Comparison of ENCODE assay signal across 10 cellular contexts in genomic region chr9:132546148-132547051, GRCh38. TPM values are rescaled to one million over a fixed set of nuclear protein-coding genes. Genes with fewer than 3 reads are reported as not detected.
A peak's percentile ranks its signal among the peaks of the same experiment; 100 is the strongest.
DNase-seq lines count a peak whose midpoint lies in the region; ATAC-seq and TF ChIP-seq lines count a peak whose summit lies in the region.
"Had no signal": no experiment of that assay in that cellular context is flagged by ENCODE, and none has a peak within 500 bp of the region (broad histone marks: within the 10 kb centered on the region; RNA-seq: fewer than 3 reads in every experiment).

No MANE protein-coding gene starts in this region.

- no peaks in the 10 kb centered on the region for H3K9me3 ChIP-seq in ascending aorta

- no peaks in the 10 kb centered on the region for H3K9me3 Mint-ChIP-seq in mesothelial cell of epicardium
- H3K9me3 Mint-ChIP-seq: IgD-negative memory B cell had no signal

- H3K27ac ChIP-seq in ascending aorta = no peak overlapping the region

- H3K36me3 Mint-ChIP-seq in mesothelial cell of epicardium = no peaks in the 10 kb centered on the region
- H3K36me3 Mint-ChIP-seq: IgD-negative memory B cell had no signal

- peaks cover 16% of the 10 kb centered on the region for H3K27me3 Mint-ChIP-seq in mesothelial cell of epicardium (ENCODE audit: low read depth)

- H3K4me3 Mint-ChIP-seq in mesothelial cell of epicardium = peak overlapping the region; percentile 64

- intact Hi-C loops in ascending aorta (cut with DNase I) = no loop called here

- no peak for ATAC-seq in HG03039 (IDR thresholded peaks at IDR 0.05; ENCODE audit: unreplicated experiment)

- H3K27me3 ChIP-seq in ascending aorta = peaks cover 11% of the 10 kb centered on the region

- peaks cover 33% of the 10 kb centered on the region for H3K4me1 Mint-ChIP-seq in mesothelial cell of epicardium

- H3K36me3 ChIP-seq in ascending aorta = no peaks in the 10 kb centered on the region

- TF ChIP-seq CTCF in mesothelial cell of epicardium (IDR thresholded peaks at IDR 0.05; ENCODE audit: unreplicated experiment) (peak; percentile 69), ascending aorta (IDR thresholded peaks at IDR 0.05) (no peak)

- DNase-seq in GM03348 (ENCODE audit: low spot score) = peak; percentile 48
- DNase-seq in NCI-H2107 treated with DMSO at 0.1 percent for 48 hours (lab: John Stamatoyannopoulos, UW; ENCODE audit: unreplicated experiment) = peak; percentile 47
- DNase-seq in ecto neural progenitor cell (ENCODE audit: low spot score) = peak; percentile 81
- DNase-seq in mesothelial cell of epicardium (ENCODE audit: low spot score in 2 of 2, unreplicated experiment in 2 of 2) = peak in 1 of 2 experiments; percentile 65
- DNase-seq in ascending aorta (ENCODE audit: low spot score in 2 of 2) = no peak
- no peak for DNase-seq in effector CD4-positive, alpha-beta T cell
- no peak for DNase-seq in activated CD8-positive, alpha-beta memory T cell treated with anti-CD3 and anti-CD28 coated beads for 24 hours

- no peaks in the 10 kb centered on the region for H3K4me1 ChIP-seq in ascending aorta

- no peak overlapping the region for H3K4me3 ChIP-seq in ascending aorta
- H3K4me3 ChIP-seq: lung had no signal

- peak overlapping the region; percentile 30 for H3K27ac Mint-ChIP-seq in mesothelial cell of epicardium
- H3K27ac Mint-ChIP-seq: IgD-negative memory B cell had no signal

RNA-seq across cellular contexts. Expression of gene BARHL1, which starts 36.0 kb away (rescaled TPM):
- total RNA-seq in mesothelial cell of epicardium (0.11 to 0.18 TPM in 2 of 3 replicates, not detected in the other), ascending aorta (not detected)
- total RNA-seq: lung had no signal

Comparison
In these comparisons a context has a peak if more than half of its experiments do, and no peak if none do; other contexts are left out.
1. DNase-seq: peak in GM03348 (single experiment), NCI-H2107 treated with DMSO at 0.1 percent for 48 hours (single experiment) and ecto neural progenitor cell (single experiment); none in ascending aorta (0 of 2), effector CD4-positive, alpha-beta T cell (single experiment) and activated CD8-positive, alpha-beta memory T cell treated with anti-CD3 and anti-CD28 coated beads for 24 hours (single experiment).